Comparison of ENCODE assay signal across 8 cellular contexts in the genomic region with DNA sequence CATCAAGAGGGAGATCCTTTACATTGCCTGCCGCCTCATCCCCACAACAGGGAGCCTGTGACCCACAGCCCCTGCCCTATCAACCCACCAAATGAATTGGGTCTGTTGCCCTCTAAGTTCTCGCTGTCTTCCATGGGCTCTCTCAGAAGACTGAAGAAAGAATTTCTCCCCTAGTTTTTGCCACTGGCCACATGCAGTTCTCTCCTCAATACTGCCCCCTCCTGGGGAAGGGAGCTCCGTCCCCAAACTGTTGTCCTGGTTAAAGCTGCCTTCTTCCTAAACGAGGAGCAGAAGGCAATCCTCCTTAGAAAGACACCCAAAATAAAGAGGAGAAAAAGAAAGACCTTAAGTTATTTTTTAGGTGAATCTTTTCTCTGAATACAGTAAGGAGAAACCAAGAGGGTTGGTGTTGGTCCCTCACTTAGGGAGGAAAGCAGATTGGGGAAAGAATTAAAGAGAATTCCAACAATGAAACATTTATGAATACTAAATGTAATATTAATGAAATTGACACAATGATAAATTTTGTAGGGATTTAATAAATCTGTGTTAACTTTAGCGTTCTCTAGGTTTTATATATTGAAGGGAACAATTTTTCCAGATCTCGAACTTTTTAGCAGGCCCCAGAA. TPM values are rescaled to one million over a fixed set of nuclear protein-coding genes. Genes with fewer than 3 reads are reported as not detected.
DNase-seq lines count a peak whose midpoint lies in the region; ATAC-seq and TF ChIP-seq lines count a peak whose summit lies in the region.

No MANE protein-coding gene starts in this region.

- no peaks in the 10 kb centered on the region for H3K4me1 ChIP-seq in cardiac muscle cell (ENCODE audit: low read depth)
- no peaks in the 10 kb centered on the region for H3K4me1 ChIP-seq in fibroblast of lung (ENCODE audit: control insufficient read depth, extremely low read depth, insufficient read depth, low read length)

- no peaks in the 10 kb centered on the region for H3K79me2 ChIP-seq in fibroblast of lung (ENCODE audit: control insufficient read depth, insufficient read depth, low read length)

- no peak overlapping the region for H3K27ac Mint-ChIP-seq in progenitor cell of endocrine pancreas

- H3K4me2 ChIP-seq in fibroblast of lung (ENCODE audit: extremely low read depth, insufficient read depth, low read length), result no peak overlapping the region

- no peak overlapping the region for H3K4me3 ChIP-seq in cardiac muscle cell
- H3K4me3 ChIP-seq in fibroblast of lung (replicated peaks in 1 of 4; ENCODE audit: control extremely low read depth in 1 of 4, insufficient read depth in 1 of 4, low read depth in 3 of 4, low read length in 4 of 4), result no peak overlapping the region

- TF ChIP-seq CTCF in cardiac muscle cell (IDR thresholded peaks at IDR 0.05; ENCODE audit: low read depth, low read length) (peak; percentile 91), fibroblast of lung (conservative IDR thresholded peaks at IDR 0.05 in 1 of 2, IDR thresholded peaks at IDR 0.05 in 1 of 2; ENCODE audit: low read depth in 1 of 2, low read length in 2 of 2) (peak; percentile 89), progenitor cell of endocrine pancreas (IDR thresholded peaks at IDR 0.05; ENCODE audit: unreplicated experiment) (peak; percentile 82)

- peaks cover 21% of the 10 kb centered on the region for H3K27me3 Mint-ChIP-seq in progenitor cell of endocrine pancreas

- H3K9me3 Mint-ChIP-seq in progenitor cell of endocrine pancreas (ENCODE audit: low read depth), result no peaks in the 10 kb centered on the region

- intact Hi-C loops in left ventricle myocardium superior (cut with micrococcal nuclease), result no loop called here

- ATAC-seq in left ventricle myocardium superior, result no peak
- ATAC-seq in HG02571 (IDR thresholded peaks at IDR 0.05; ENCODE audit: unreplicated experiment), result peak; percentile 70

- H3K4me1 Mint-ChIP-seq in progenitor cell of endocrine pancreas (ENCODE audit: low read depth), result no peaks in the 10 kb centered on the region

- no peak overlapping the region for H2AFZ ChIP-seq in fibroblast of lung (ENCODE audit: low read length)

- no peak overlapping the region for H3K4me3 Mint-ChIP-seq in progenitor cell of endocrine pancreas (ENCODE audit: low read depth)

- no peaks in the 10 kb centered on the region for H3K9me3 ChIP-seq in cardiac muscle cell (ENCODE audit: low read depth)
- no peaks in the 10 kb centered on the region for H3K9me3 ChIP-seq in fibroblast of lung (ENCODE audit: control insufficient read depth, insufficient read depth, low read depth, low read length)

- H3K36me3 ChIP-seq in cardiac muscle cell (no peaks in the 10 kb centered on the region), fibroblast of lung (ENCODE audit: control insufficient read depth, insufficient read depth, low read length) (no peaks in the 10 kb centered on the region)

- H3K27ac ChIP-seq in cardiac muscle cell (no peak overlapping the region), fibroblast of lung (ENCODE audit: insufficient read depth, low read length) (no peak overlapping the region)

- H3K9ac ChIP-seq in fibroblast of lung (ENCODE audit: insufficient read depth, low read length), result no peak overlapping the region

- H4K20me1 ChIP-seq in fibroblast of lung (ENCODE audit: control insufficient read depth, extremely low read depth, insufficient read depth, low read length), result no peaks in the 10 kb centered on the region

- peak; percentile 72 to 73 for DNase-seq in cardiac muscle cell (ENCODE audit: low read depth in 1 of 2, low spot score in 1 of 2)
- DNase-seq in left ventricle myocardium superior, result no peak
- DNase-seq in NCI-H226, result peak; percentile 1
- peak; percentile 35 for DNase-seq in activated CD4-positive, alpha-beta T cell treated with anti-CD3 and anti-CD28 coated beads, Interleukin-2, amount 50 U/mL, for 1 hour
- peak; percentile 32 to 67 for DNase-seq in fibroblast of lung (ENCODE audit: low read depth in 2 of 2)
- DNase-seq in progenitor cell of endocrine pancreas (ENCODE audit: low spot score, unreplicated experiment), result peak; percentile 59
- DNase-seq in 8988T, result no peak

- H3K27me3 ChIP-seq in cardiac muscle cell (peaks cover 3% of the 10 kb centered on the region), fibroblast of lung (ENCODE audit: control insufficient read depth, insufficient read depth, low read length) (no peaks in the 10 kb centered on the region)

- no peaks in the 10 kb centered on the region for H3K36me3 Mint-ChIP-seq in progenitor cell of endocrine pancreas (ENCODE audit: insufficient read depth)

RNA-seq across cellular contexts. Expression of gene SATB2, which starts 31.1 kb away (rescaled TPM):
- total RNA-seq in cardiac muscle cell (1.4 and 1.5 TPM in 2 replicates), left ventricle myocardium superior (1.3 TPM), fibroblast of lung (13.9 and 28.1 TPM in 2 replicates), progenitor cell of endocrine pancreas (4.4 and 4.7 TPM in 2 replicates)
- polyA plus RNA-seq in cardiac muscle cell (0.89 and 1.0 TPM in 2 replicates), fibroblast of lung (3.8 and 7.2 TPM in 2 replicates)
- 3.8 and 4.7 TPM in 2 replicates for polyA plus RNA-seq in fibroblast of lung (2012)
- 32.8 and 45.0 TPM in 2 replicates for polyA minus RNA-seq in fibroblast of lung (ENCODE audit: low replicate concordance)

Comparison
In these comparisons a context has a peak if more than half of its experiments do, and no peak if none do; other contexts are left out.
1. DNase-seq: peak in cardiac muscle cell (2 of 2), NCI-H226 (single experiment), activated CD4-positive, alpha-beta T cell treated with anti-CD3 and anti-CD28 coated beads, Interleukin-2, amount 50 U/mL, for 1 hour (single experiment), fibroblast of lung (2 of 2) and progenitor cell of endocrine pancreas (single experiment); none in left ventricle myocardium superior (single experiment) and 8988T (single experiment).
2. Peak in every context shown above with its lines, with median percentiles within 50 percentile points of each other: CTCF ChIP-seq.